19 cellular contexts compared by ENCODE assay signal in the genomic region with DNA sequence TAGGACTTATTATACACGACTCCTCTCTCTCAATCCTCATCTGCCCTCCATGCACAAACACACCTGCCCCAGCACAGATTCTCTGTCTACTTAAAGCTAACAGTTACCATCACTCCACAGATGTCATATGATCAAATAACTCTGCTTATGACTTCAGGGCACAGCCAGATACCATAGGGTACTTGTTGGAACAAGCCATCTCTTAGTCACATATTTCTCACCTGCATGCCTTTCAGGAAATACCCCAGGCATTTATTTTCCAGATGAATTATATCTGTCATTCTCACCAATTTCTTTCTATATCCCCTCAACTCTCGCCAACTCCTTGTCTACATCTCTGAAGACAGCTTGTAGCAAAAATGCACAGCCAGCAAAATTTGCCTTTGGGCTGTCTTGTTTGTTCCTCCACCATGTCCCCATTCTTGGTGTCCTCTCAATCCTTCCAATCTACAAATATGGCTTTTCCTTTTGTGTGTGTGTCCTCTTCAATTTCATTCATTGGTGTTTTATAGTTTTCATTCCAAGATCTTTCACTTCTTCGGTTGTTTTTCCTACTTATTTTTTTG.
"Had no signal": no experiment of that assay in that cellular context is flagged by ENCODE, and none has a peak within 500 bp of the region (broad histone marks: within the 10 kb centered on the region; RNA-seq: fewer than 3 reads in every experiment).

No MANE protein-coding gene starts in this region.

- H3K9me3 ChIP-seq: gastrocnemius medialis, neutrophil, thyroid gland, vagina had no signal

- H3K27ac Mint-ChIP-seq: activated CD4-positive, alpha-beta T cell treated with anti-CD3 and anti-CD28 coated beads, Interleukin-2, amount 10 ng/mL, durations not matched to agents 24 days and 14 days; activated CD8-positive, alpha-beta T cell treated with anti-CD3 and anti-CD28 coated beads, Interleukin-2, amount 10 ng/mL, durations not matched to agents 7 days and 5 days; activated naive CD8-positive, alpha-beta T cell treated with anti-CD3 and anti-CD28 coated beads for 36 hours; natural killer cell; stimulated activated memory B cell treated with anti-CD40 and anti-IgM and Interleukin-4, amounts not matched to agents 10 μg/mL and 1 μg/mL and 100 μg/mL, for 72 hours; T-helper 2 cell treated with Interferon-gamma antibody and Interleukin-4, amounts not matched to agents 5 μg/mL and 100 μg/mL, for 36 hours had no signal

- DNase-seq: activated CD4-positive, alpha-beta T cell treated with anti-CD3 and anti-CD28 coated beads, Interleukin-2, amount 10 ng/mL, durations not matched to agents 24 days and 14 days; activated CD4-positive, CD25-positive, alpha-beta regulatory T cell; activated CD8-positive, alpha-beta memory T cell treated with anti-CD3 and anti-CD28 coated beads, Interleukin-2, amount 50 U/mL, for 4 hours; activated CD8-positive, alpha-beta T cell treated with anti-CD3 and anti-CD28 coated beads, Interleukin-2, amount 10 ng/mL, durations not matched to agents 7 days and 5 days; activated naive CD8-positive, alpha-beta T cell treated with anti-CD3 and anti-CD28 coated beads for 36 hours; brain microvascular endothelial cell; cerebellar nuclear complex; effector CD8-positive, alpha-beta T cell; gastrocnemius medialis; heart right ventricle; mesenchymal stem cell; natural killer cell; retina; thyroid gland had no signal

- H3K4me3 ChIP-seq: gastrocnemius medialis, heart right ventricle, thyroid gland, vagina had no signal

- H3K4me1 Mint-ChIP-seq: activated CD4-positive, alpha-beta T cell treated with anti-CD3 and anti-CD28 coated beads, Interleukin-2, amount 10 ng/mL, durations not matched to agents 24 days and 14 days; activated naive CD8-positive, alpha-beta T cell treated with anti-CD3 and anti-CD28 coated beads for 36 hours; natural killer cell; stimulated activated memory B cell treated with anti-CD40 and anti-IgM and Interleukin-4, amounts not matched to agents 10 μg/mL and 1 μg/mL and 100 μg/mL, for 72 hours had no signal

- H3K4me3 Mint-ChIP-seq: activated CD4-positive, alpha-beta T cell treated with anti-CD3 and anti-CD28 coated beads, Interleukin-2, amount 10 ng/mL, durations not matched to agents 24 days and 14 days; activated CD8-positive, alpha-beta T cell treated with anti-CD3 and anti-CD28 coated beads, Interleukin-2, amount 10 ng/mL, durations not matched to agents 7 days and 5 days; activated naive CD8-positive, alpha-beta T cell treated with anti-CD3 and anti-CD28 coated beads for 36 hours; natural killer cell; stimulated activated memory B cell treated with anti-CD40 and anti-IgM and Interleukin-4, amounts not matched to agents 10 μg/mL and 1 μg/mL and 100 μg/mL, for 72 hours; T-helper 2 cell treated with Interferon-gamma antibody and Interleukin-4, amounts not matched to agents 5 μg/mL and 100 μg/mL, for 36 hours had no signal

- H3K4me1 ChIP-seq: gastrocnemius medialis, heart right ventricle, thyroid gland, vagina had no signal

- H3K9me3 Mint-ChIP-seq: activated CD4-positive, alpha-beta T cell treated with anti-CD3 and anti-CD28 coated beads, Interleukin-2, amount 10 ng/mL, durations not matched to agents 24 days and 14 days; T-helper 2 cell treated with Interferon-gamma antibody and Interleukin-4, amounts not matched to agents 5 μg/mL and 100 μg/mL, for 36 hours had no signal

- H3K36me3 ChIP-seq: brain microvascular endothelial cell, gastrocnemius medialis, heart right ventricle, neutrophil, thyroid gland, vagina had no signal

- H3K36me3 Mint-ChIP-seq: stimulated activated memory B cell treated with anti-CD40 and anti-IgM and Interleukin-4, amounts not matched to agents 10 μg/mL and 1 μg/mL and 100 μg/mL, for 72 hours had no signal

- H3K27ac ChIP-seq: brain microvascular endothelial cell, gastrocnemius medialis, heart right ventricle, neutrophil, thyroid gland, vagina had no signal

- H3K27me3 ChIP-seq: brain microvascular endothelial cell, thyroid gland, vagina had no signal

- H3K27me3 Mint-ChIP-seq: stimulated activated memory B cell treated with anti-CD40 and anti-IgM and Interleukin-4, amounts not matched to agents 10 μg/mL and 1 μg/mL and 100 μg/mL, for 72 hours had no signal

- ATAC-seq: activated CD8-positive, alpha-beta T cell treated with anti-CD3 and anti-CD28 coated beads, Interleukin-2, amount 10 ng/mL, durations not matched to agents 7 days and 5 days; gastrocnemius medialis; heart right ventricle; natural killer cell; stimulated activated memory B cell treated with anti-CD40 and anti-IgM and Interleukin-4, amounts not matched to agents 10 μg/mL and 1 μg/mL and 100 μg/mL, for 72 hours had no signal

- FAIRE-seq: endothelial cell of umbilical vein had no signal
